12 cellular contexts compared by ENCODE assay signal in genomic region chr10:69685802-69686585, GRCh38. TPM values are rescaled to one million over a fixed set of nuclear protein-coding genes. Genes with fewer than 3 reads are reported as not detected.
A peak's percentile ranks its signal among the peaks of the same experiment; 100 is the strongest.
DNase-seq lines count a peak whose midpoint lies in the region; ATAC-seq and TF ChIP-seq lines count a peak whose summit lies in the region.
"Had no signal": no experiment of that assay in that cellular context is flagged by ENCODE, and none has a peak within 500 bp of the region (broad histone marks: within the 10 kb centered on the region; RNA-seq: fewer than 3 reads in every experiment).

No MANE protein-coding gene starts in this region.

- H3K27me3 ChIP-seq in kidney epithelial cell (ENCODE audit: control insufficient read depth, insufficient read depth, low read length) (peaks cover 8% of the 10 kb centered on the region), tibial nerve (no peaks in the 10 kb centered on the region)

- no peak for TF ChIP-seq POLR2A in tibial nerve (IDR thresholded peaks at IDR 0.05)

- no peaks in the 10 kb centered on the region for H3K9me3 ChIP-seq in tibial nerve

- TF ChIP-seq CTCF in kidney epithelial cell (IDR thresholded peaks at IDR 0.05; ENCODE audit: insufficient read depth, low read length, poor library complexity, severe bottlenecking) (no peak), tibial nerve (IDR thresholded peaks at IDR 0.05) (no peak)

- peak overlapping the region in 1 of 4 donors; percentile 21 for H3K27ac ChIP-seq in tibial nerve

- 67 to 70% methylated on average over 18 of the region's 18 CpGs for WGBS in tibial nerve, 2 donors

- no peak overlapping the region for H3K4me3 ChIP-seq in kidney epithelial cell (ENCODE audit: low read depth, low read length)
- H3K4me3 ChIP-seq in skeletal muscle cell (ENCODE audit: low read depth, low read length): no peak overlapping the region
- H3K4me3 ChIP-seq in tibial nerve: no peak overlapping the region

- H3K36me3 ChIP-seq in kidney epithelial cell (ENCODE audit: control insufficient read depth, insufficient read depth, low read length) (no peaks in the 10 kb centered on the region), tibial nerve (no peaks in the 10 kb centered on the region)

- peaks cover 0 to 28% (median 0%) of the 10 kb centered on the region in 4 donors for H3K4me1 ChIP-seq in tibial nerve

- peak; percentile 14 for DNase-seq in HK-2 (ENCODE audit: unreplicated experiment)
- peak; percentile 45 for DNase-seq in cerebellum (ENCODE audit: low spot score)
- DNase-seq in kidney epithelial cell (ENCODE audit: low read depth): peak; percentile 16
- peak; percentile 15 for DNase-seq in skeletal muscle cell (ENCODE audit: low read depth)
- no peak for DNase-seq in tibial nerve (ENCODE audit: low spot score in 2 of 2)
- DNase-seq: activated T-cell treated with anti-CD3 and anti-CD28 coated beads, Interleukin-2, amount 50 U/mL, for 48 hours; naive thymus-derived CD4-positive, alpha-beta T cell; NCI-H1417 had no signal

- TF ChIP-seq EP300 in tibial nerve (IDR thresholded peaks at IDR 0.05): no peak

- ATAC-seq in HG03039 (IDR thresholded peaks at IDR 0.05; ENCODE audit: unreplicated experiment) (no peak), GM19455 (IDR thresholded peaks at IDR 0.05; ENCODE audit: unreplicated experiment) (no peak), GM18868 (IDR thresholded peaks at IDR 0.05; ENCODE audit: unreplicated experiment) (no peak)
- ATAC-seq: naive thymus-derived CD4-positive, alpha-beta T cell had no signal

RNA-seq across cellular contexts. Expression of gene FAM241B, which starts 55.9 kb away (rescaled TPM):
- total RNA-seq in cerebellum: 11.3 TPM
- total RNA-seq in kidney epithelial cell: 10.3 and 14.0 TPM in 2 replicates
- total RNA-seq in tibial nerve: 1 to 10 TPM in 2 of 4 donors, under 1 TPM in 2; 0.44 to 5.7 (median 2.4) TPM
- total RNA-seq: urinary bladder had no signal

Comparison
In these comparisons a context has a peak if more than half of its experiments do, and no peak if none do; other contexts are left out.
1. DNase-seq: peak in HK-2 (single experiment), cerebellum (single experiment), kidney epithelial cell (single experiment) and skeletal muscle cell (single experiment); none in tibial nerve (0 of 2).